3 cellular contexts compared by ENCODE assay signal in genomic region chr20:63571087-63571478, GRCh38. TPM values are rescaled to one million over a fixed set of nuclear protein-coding genes. Genes with fewer than 3 reads are reported as not detected.
"Had no signal": no experiment of that assay in that cellular context is flagged by ENCODE, and none has a peak within 500 bp of the region (broad histone marks: within the 10 kb centered on the region; RNA-seq: fewer than 3 reads in every experiment).

No MANE protein-coding gene starts in this region.

RNA-seq across cellular contexts. Expression of gene FNDC11, which starts 17.1 kb away (rescaled TPM):
- total RNA-seq: HepG2, HT1080 had no signal

RNA-seq across cellular contexts. Expression of gene SRMS, which starts 23.5 kb away (rescaled TPM):
- total RNA-seq: HepG2, HT1080, IMR-90 had no signal
- polyA plus RNA-seq: HepG2, IMR-90 had no signal

RNA-seq across cellular contexts. Expression of gene PTK6, which starts 33.9 kb away (rescaled TPM):
- total RNA-seq: HepG2, HT1080, IMR-90 had no signal
- polyA plus RNA-seq: IMR-90 had no signal
